In the genomic region with DNA sequence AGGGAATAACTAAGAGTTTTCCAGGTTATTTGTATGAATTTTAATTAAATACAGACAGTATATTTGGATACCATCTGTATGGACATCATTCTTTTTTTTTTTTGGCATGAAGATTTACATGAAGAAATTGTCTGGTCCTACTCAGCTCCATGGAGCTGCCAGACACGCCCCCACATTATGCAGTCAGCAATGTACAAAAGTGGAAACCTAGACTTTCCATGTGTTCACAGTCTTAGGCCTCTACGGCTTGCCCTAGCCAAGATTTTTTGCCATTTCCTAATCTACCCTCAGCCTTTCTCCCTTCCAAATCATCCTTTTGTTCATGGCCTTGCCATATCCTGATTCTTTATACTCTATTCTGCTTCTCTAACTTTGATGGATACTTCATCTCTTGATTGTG, we compare ENCODE assay signal across 20 cellular contexts.
"Had no signal": no experiment of that assay in that cellular context is flagged by ENCODE, and none has a peak within 500 bp of the region (broad histone marks: within the 10 kb centered on the region; RNA-seq: fewer than 3 reads in every experiment).

No MANE protein-coding gene starts in this region.

- H3K36me3 Mint-ChIP-seq: immature natural killer cell; memory B cell; mesothelial cell of epicardium; natural killer cell; stimulated activated naive B cell treated with anti-CD40 and anti-IgM and Interleukin-4, amounts not matched to agents 10 μg/mL and 1 μg/mL and 100 μg/mL, for 72 hours; type B pancreatic cell had no signal

- H3K4me1 Mint-ChIP-seq: memory B cell; stimulated activated naive B cell treated with anti-CD40 and anti-IgM and Interleukin-4, amounts not matched to agents 10 μg/mL and 1 μg/mL and 100 μg/mL, for 72 hours; stimulated activated naive CD8-positive, alpha-beta T cell treated with anti-CD3 and anti-CD28 coated beads, Interleukin-15, amount 100 ng/mL, for 72 hours had no signal

- H3K9me3 ChIP-seq: colonic mucosa, esophagus squamous epithelium, gastroesophageal sphincter, left lung, lower lobe of right lung, prostate gland had no signal

- ATAC-seq: gastroesophageal sphincter; left lung; lower lobe of right lung; natural killer cell; sciatic nerve; stimulated activated naive B cell treated with anti-CD40 and anti-IgM and Interleukin-4, amounts not matched to agents 10 μg/mL and 1 μg/mL and 100 μg/mL, for 72 hours; stimulated activated naive CD8-positive, alpha-beta T cell treated with anti-CD3 and anti-CD28 coated beads, Interleukin-15, amount 100 ng/mL, for 72 hours had no signal

- H3K27ac Mint-ChIP-seq: immature natural killer cell; memory B cell; mesothelial cell of epicardium; natural killer cell; stimulated activated naive B cell treated with anti-CD40 and anti-IgM and Interleukin-4, amounts not matched to agents 10 μg/mL and 1 μg/mL and 100 μg/mL, for 72 hours; stimulated activated naive CD8-positive, alpha-beta T cell treated with anti-CD3 and anti-CD28 coated beads, Interleukin-15, amount 100 ng/mL, for 72 hours; type B pancreatic cell had no signal

- H3K9me3 Mint-ChIP-seq: immature natural killer cell; memory B cell; mesothelial cell of epicardium; natural killer cell; stimulated activated naive CD8-positive, alpha-beta T cell treated with anti-CD3 and anti-CD28 coated beads, Interleukin-15, amount 100 ng/mL, for 72 hours; type B pancreatic cell had no signal

- DNase-seq: colonic mucosa; dermis blood vessel endothelial cell; esophagus squamous epithelium; glutamatergic neuron; immature natural killer cell; left lung; lower lobe of right lung; natural killer cell; occipital lobe; stimulated activated CD4-positive, alpha-beta T cell treated with anti-CD3 and anti-CD28 coated beads, Interleukin-2, amount 100 ng/mL, for 24 hours; stimulated activated CD4-positive, alpha-beta T cell treated with anti-CD3 and anti-CD28 coated beads, Interleukin-4, amount 100 ng/mL, for 4 hours; stimulated activated naive B cell treated with anti-CD40 and anti-IgM and Interleukin-4, amounts not matched to agents 10 μg/mL and 1 μg/mL and 100 μg/mL, for 72 hours; stimulated activated naive CD8-positive, alpha-beta T cell treated with anti-CD3 and anti-CD28 coated beads, Interleukin-15, amount 100 ng/mL, for 72 hours; substantia nigra had no signal

- H3K27me3 Mint-ChIP-seq: memory B cell; stimulated activated naive B cell treated with anti-CD40 and anti-IgM and Interleukin-4, amounts not matched to agents 10 μg/mL and 1 μg/mL and 100 μg/mL, for 72 hours; stimulated activated naive CD8-positive, alpha-beta T cell treated with anti-CD3 and anti-CD28 coated beads, Interleukin-15, amount 100 ng/mL, for 72 hours; type B pancreatic cell had no signal

- H3K4me3 Mint-ChIP-seq: immature natural killer cell; memory B cell; mesothelial cell of epicardium; natural killer cell; stimulated activated naive B cell treated with anti-CD40 and anti-IgM and Interleukin-4, amounts not matched to agents 10 μg/mL and 1 μg/mL and 100 μg/mL, for 72 hours; stimulated activated naive CD8-positive, alpha-beta T cell treated with anti-CD3 and anti-CD28 coated beads, Interleukin-15, amount 100 ng/mL, for 72 hours; type B pancreatic cell had no signal
